Comparison of ENCODE assay signal across 16 cellular contexts in the genomic region with DNA sequence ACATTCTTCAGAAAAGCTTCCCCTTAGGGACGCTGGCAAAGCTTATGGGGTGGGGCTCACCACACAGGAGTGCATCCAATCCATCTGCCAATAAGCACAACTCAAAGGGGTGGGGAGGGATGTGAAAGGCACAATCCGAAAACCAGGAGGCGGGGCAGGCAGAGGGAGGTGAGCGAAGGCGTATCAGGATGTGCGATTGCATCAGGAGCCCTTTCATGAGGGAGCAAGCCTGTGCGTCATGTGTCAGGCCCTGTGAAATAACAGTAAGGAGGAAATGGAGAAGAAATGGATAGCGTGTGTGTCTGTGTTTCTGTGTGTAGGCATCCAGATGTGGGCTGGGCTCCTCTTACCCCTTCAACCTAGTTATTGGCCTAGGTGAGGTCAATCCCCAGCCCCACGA.
"Had no signal": no experiment of that assay in that cellular context is flagged by ENCODE, and none has a peak within 500 bp of the region (broad histone marks: within the 10 kb centered on the region; RNA-seq: fewer than 3 reads in every experiment).

No MANE protein-coding gene starts in this region.

- FAIRE-seq: colon, endothelial cell of umbilical vein, kidney had no signal

- H3K9me3 ChIP-seq: gastrocnemius medialis, left ventricle myocardium inferior, psoas muscle, right lobe of liver, tibial artery, upper lobe of left lung, uterus had no signal

- H3K27me3 ChIP-seq: gastrocnemius medialis, right lobe of liver, upper lobe of left lung, uterus had no signal

- DNase-seq: erythroblast; gastrocnemius medialis; kidney; left cardiac atrium; left ventricle myocardium inferior; midbrain; psoas muscle; right lobe of liver; stimulated activated CD4-positive, alpha-beta T cell treated with anti-CD3 and anti-CD28 coated beads, Interleukin-4, amount 100 ng/mL, for 1 hour; tibial artery; uterus had no signal

- H3K36me3 ChIP-seq: gastrocnemius medialis, left ventricle myocardium inferior, right lobe of liver, tibial artery, upper lobe of left lung, uterus had no signal

- H3K4me1 ChIP-seq: gastrocnemius medialis, psoas muscle, right lobe of liver, tibial artery, upper lobe of left lung, uterus had no signal

- ATAC-seq: gastrocnemius medialis; left cardiac atrium; psoas muscle; right lobe of liver; stimulated activated memory B cell treated with anti-CD40 and anti-IgM and Interleukin-4, amounts not matched to agents 10 μg/mL and 1 μg/mL and 100 μg/mL, for 72 hours had no signal

- H3K27ac ChIP-seq: gastrocnemius medialis, left ventricle myocardium inferior, psoas muscle, right lobe of liver, tibial artery, upper lobe of left lung, uterus had no signal

- H3K4me3 ChIP-seq: gastrocnemius medialis, left ventricle myocardium inferior, lung, psoas muscle, right lobe of liver, tibial artery, upper lobe of left lung, uterus had no signal
